In genomic region chr12:56158926-56159461, GRCh38 we compare ENCODE assay signal across 8 cellular contexts. TPM values are rescaled to one million over a fixed set of nuclear protein-coding genes. Genes with fewer than 3 reads are reported as not detected.
DNase-seq lines count a peak whose midpoint lies in the region; ATAC-seq and TF ChIP-seq lines count a peak whose summit lies in the region.

No MANE protein-coding gene starts in this region.

- peak overlapping the region; percentile 97 for H3K4me2 ChIP-seq in SK-N-SH

- H3K79me2 ChIP-seq in SK-N-SH (ENCODE audit: insufficient read depth) = peaks cover 59% of the 10 kb centered on the region

- TF ChIP-seq CTCF in SK-N-SH (IDR thresholded peaks at IDR 0.05) (no peak), liver (IDR thresholded peaks at IDR 0.05; ENCODE audit: low read depth, low read length, missing input control) (no peak), stomach (IDR thresholded peaks at IDR 0.05) (no peak)

- TF ChIP-seq RAD21 in SK-N-SH (IDR thresholded peaks at IDR 0.05; ENCODE audit: low read length) (no peak), liver (IDR thresholded peaks at IDR 0.05) (peak in 1 of 2 donors; percentile 4)

- no peak for TF ChIP-seq POLR2A in stomach (IDR thresholded peaks at IDR 0.05)

- peak overlapping the region; percentile 94 for H3K27ac ChIP-seq in HUES48 (ENCODE audit: low read depth, low read length)
- H3K27ac ChIP-seq in SK-N-SH (ENCODE audit: low read depth in 2 of 2, low read length in 1 of 2) = peak overlapping the region; percentile 82 to 89
- H3K27ac ChIP-seq in liver (ENCODE audit: low read depth in 1 of 2, low read length in 2 of 2) = peak overlapping the region; percentile 90 to 98
- H3K27ac ChIP-seq in stomach = peak overlapping the region; percentile 95 to 99 (median 97)

- 6% methylated on average over 6 of the region's 6 CpGs for WGBS in SK-N-SH (ENCODE audit: low lambda C conversion rate)
- 3% methylated on average over 6 of the region's 6 CpGs for WGBS in liver
- 0 to 1% (median 0%) methylated on average over 6 of the region's 6 CpGs for WGBS in stomach, 5 donors

- DNase-seq in DMS53 (lab: John Stamatoyannopoulos, UW) = peak; percentile 70
- DNase-seq in SK-N-SH = peak; percentile 56
- peak; percentile 78 for DNase-seq in ecto neural progenitor cell (ENCODE audit: low spot score)
- peak; percentile 82 for DNase-seq in stomach
- no peak for DNase-seq in activated gamma-delta T cell treated with Interleukin-2 at 50 U/mL for 16 hours

- peaks cover 55% of the 10 kb centered on the region for H3F3A ChIP-seq in SK-N-SH (replicated peaks; ENCODE audit: insufficient read depth)

- intact Hi-C loops in stomach (cut with DNase I; ENCODE audit: low total_unique reads) = no loop called here

- H4K20me1 ChIP-seq in SK-N-SH (ENCODE audit: insufficient read depth) = peaks cover 42% of the 10 kb centered on the region

- H3K4me1 ChIP-seq in HUES48 (ENCODE audit: control insufficient read depth, insufficient read depth, low read length) = peaks cover 36% of the 10 kb centered on the region
- peaks cover 23 to 32% of the 10 kb centered on the region in 2 experiments; a peak in 3 of 4 replicates for H3K4me1 ChIP-seq in SK-N-SH (ENCODE audit: control insufficient read depth in 1 of 2, insufficient read depth in 2 of 2, low read depth in 1 of 2, low read length in 1 of 2)
- H3K4me1 ChIP-seq in liver (ENCODE audit: control insufficient read depth in 4 of 4, insufficient read depth in 4 of 4, low read length in 3 of 4) = peaks cover 3 to 46% (median 39%) of the 10 kb centered on the region in 4 donors
- H3K4me1 ChIP-seq in stomach = peaks cover 31 to 63% (median 50%) of the 10 kb centered on the region in 4 donors

- H3K27me3 ChIP-seq in HUES48 (ENCODE audit: control insufficient read depth, insufficient read depth, low read length) (no peaks in the 10 kb centered on the region), SK-N-SH (ENCODE audit: insufficient read depth) (no peaks in the 10 kb centered on the region), liver (ENCODE audit: control insufficient read depth in 4 of 4, insufficient read depth in 4 of 4, low read length in 3 of 4) (no peaks in the 10 kb centered on the region), stomach (no peaks in the 10 kb centered on the region)

- CTCF ChIA-PET in SK-N-SH (lab: Yijun Ruan, JAX) = interaction anchor here (0.6 to 3.6 kb wide), 5 partner anchors 10 to 64 kb away, joined by 3 to 14 read pairs (median 11); partner anchors contain the start of genes ESYT1, SMARCC2 and ZC3H10

- H2AFZ ChIP-seq in SK-N-SH (ENCODE audit: low read depth) = no peak overlapping the region

- H3K9ac ChIP-seq in HUES48 (ENCODE audit: low read depth, low read length) (peak overlapping the region; percentile 95), SK-N-SH (peak overlapping the region; percentile 94), liver (ENCODE audit: low read depth in 1 of 2, low read length in 2 of 2) (peak overlapping the region; percentile 90 to 100)

- H3K9me3 ChIP-seq in HUES48 (ENCODE audit: control insufficient read depth, insufficient read depth, low read length) (no peaks in the 10 kb centered on the region), SK-N-SH (no peaks in the 10 kb centered on the region), liver (ENCODE audit: control insufficient read depth in 4 of 4, low read length in 3 of 4) (no peaks in the 10 kb centered on the region), stomach (no peaks in the 10 kb centered on the region)

- H3K9me2 ChIP-seq in SK-N-SH = no peaks in the 10 kb centered on the region

- POLR2A ChIA-PET in SK-N-SH (lab: Yijun Ruan, JAX) = interaction anchor here (1.0 to 2.5 kb wide), 8 partner anchors 9 to 41 kb away, joined by 3 to 19 read pairs (median 5); partner anchors contain the start of genes ESYT1, SMARCC2 and ZC3H10

- peak overlapping the region; percentile 89 for H3K4me3 ChIP-seq in HUES48 (ENCODE audit: low read depth, low read length)
- peak overlapping the region; percentile 82 to 87 for H3K4me3 ChIP-seq in SK-N-SH (ENCODE audit: low read depth in 2 of 2, low read length in 1 of 2)
- peak overlapping the region; percentile 73 to 93 (median 92) for H3K4me3 ChIP-seq in liver (ENCODE audit: low read depth in 1 of 3, low read length in 3 of 3)
- H3K4me3 ChIP-seq in stomach = peak overlapping the region; percentile 71 to 85 (median 74)

- no peak for ATAC-seq in HG02885 (IDR thresholded peaks at IDR 0.05; ENCODE audit: poor library complexity, unreplicated experiment)

- peaks cover 68% of the 10 kb centered on the region for H3K36me3 ChIP-seq in HUES48 (ENCODE audit: control insufficient read depth, insufficient read depth, low read length)
- peaks cover 52 to 54% of the 10 kb centered on the region in 2 experiments for H3K36me3 ChIP-seq in SK-N-SH (replicated peaks in 1 of 2; ENCODE audit: control insufficient read depth in 1 of 2, insufficient read depth in 2 of 2, low read length in 1 of 2)
- peaks cover 18 to 37% (median 36%) of the 10 kb centered on the region in 4 donors for H3K36me3 ChIP-seq in liver (ENCODE audit: control insufficient read depth in 4 of 4, insufficient read depth in 3 of 4, low read depth in 1 of 4, low read length in 3 of 4)
- peaks cover 46 to 48% (median 46%) of the 10 kb centered on the region in 4 donors for H3K36me3 ChIP-seq in stomach

- TF ChIP-seq EP300 in SK-N-SH (IDR thresholded peaks at IDR 0.05; ENCODE audit: borderline replicate concordance in 1 of 2, low read depth in 1 of 2, low read length in 1 of 2) = no peak
- no peak for TF ChIP-seq EP300 in stomach (IDR thresholded peaks at IDR 0.05)

TF ChIP-seq in SK-N-SH, 30 proteins besides CTCF, POLR2A, EP300 and RAD21 (continues in another document):
- no peak for TF ChIP-seq GABPA (IDR thresholded peaks at IDR 0.05; ENCODE audit: low read depth)

TF ChIP-seq in liver, 16 proteins besides CTCF, POLR2A, EP300 and RAD21:
- TF ChIP-seq EGR1 (IDR thresholded peaks at IDR 0.05; ENCODE audit: low read depth in 2 of 2) (no peak), GABPA (IDR thresholded peaks at IDR 0.05 in 1 of 2, conservative IDR thresholded peaks at IDR 0.05 in 1 of 2) (no peak), NR2F2 (IDR thresholded peaks at IDR 0.05) (peak; percentile 43), HNF4G (IDR thresholded peaks at IDR 0.05) (no peak), JUND (IDR thresholded peaks at IDR 0.05) (no peak), FOXA2 (IDR thresholded peaks at IDR 0.05) (no peak), TAF1 (conservative IDR thresholded peaks at IDR 0.05) (peak; percentile 69), SP1 (IDR thresholded peaks at IDR 0.05) (no peak), YY1 (IDR thresholded peaks at IDR 0.05) (no peak), RXRA (IDR thresholded peaks at IDR 0.05) (no peak)
- TF ChIP-seq, protein P1, sequence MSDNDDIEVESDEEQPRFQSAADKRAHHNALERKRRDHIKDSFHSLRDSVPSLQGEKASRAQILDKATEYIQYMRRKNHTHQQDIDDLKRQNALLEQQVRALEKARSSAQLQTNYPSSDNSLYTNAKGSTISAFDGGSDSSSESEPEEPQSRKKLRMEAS (IDR thresholded peaks at IDR 0.05) = no peak

RNA-seq across cellular contexts. Expression of gene MYL6, which starts 0.8 kb away (rescaled TPM):
- 4,697 and 4,711 TPM in 2 replicates for polyA plus RNA-seq in SK-N-SH (2012; rRNA removed)
- 5,071 and 5,786 TPM in 2 replicates for polyA plus RNA-seq in SK-N-SH (2012; cell fraction: cytosol; rRNA removed)
- polyA plus RNA-seq in SK-N-SH (2012; cell fraction: nucleus; rRNA removed) = 2,747 and 3,220 TPM in 2 replicates
- 100 to 1,000 TPM; 298 to 482 TPM for total RNA-seq in liver
- 100 to 1,000 TPM; 766 to 975 TPM for polyA plus RNA-seq in liver
- total RNA-seq in stomach = 1,000 to 10,000 TPM; 1,132 to 3,648 (median 2,772) TPM
- polyA plus RNA-seq in stomach = 1,000 to 10,000 TPM; 3,181 to 4,672 (median 3,569) TPM

RNA-seq across cellular contexts. Expression of gene MYL6B, which starts 6.6 kb away (rescaled TPM):
- polyA plus RNA-seq in SK-N-SH (2012; rRNA removed) (203 and 234 TPM in 2 replicates), liver (10 to 100 TPM; 11.2 to 13.9 TPM), stomach (10 to 100 TPM; 53.4 to 98.1 (median 60.2) TPM)
- 217 and 220 TPM in 2 replicates for polyA plus RNA-seq in SK-N-SH (2012; cell fraction: cytosol; rRNA removed)
- polyA plus RNA-seq in SK-N-SH (2012; cell fraction: nucleus; rRNA removed) = 99.3 and 133 TPM in 2 replicates
- total RNA-seq in liver (10 to 100 TPM in 1 of 2 donors, 1 to 10 TPM in 1; 3.7 to 14.2 TPM), stomach (10 to 100 TPM in 3 of 5 donors, 1 to 10 TPM in 1, not detected in 1; 4.9 to 24.3 (median 20.6) TPM)

RNA-seq across cellular contexts. Expression of gene SMARCC2, which starts 30.3 kb away (rescaled TPM):
- polyA plus RNA-seq in SK-N-SH (2012; rRNA removed) = 64.3 and 73.0 TPM in 2 replicates
- 41.9 and 47.1 TPM in 2 replicates for polyA plus RNA-seq in SK-N-SH (2012; cell fraction: cytosol; rRNA removed)
- polyA plus RNA-seq in SK-N-SH (2012; cell fraction: nucleus; rRNA removed) = 145 and 203 TPM in 2 replicates
- total RNA-seq in liver = 10 to 100 TPM; 20.5 to 24.6 TPM
- 10 to 100 TPM; 12.8 to 24.8 TPM for polyA plus RNA-seq in liver
- 100 to 1,000 TPM in 2 of 5 donors, 10 to 100 TPM in 3; 58.0 to 131 (median 72.1) TPM for total RNA-seq in stomach
- 10 to 100 TPM; 12.5 to 25.7 (median 20.1) TPM for polyA plus RNA-seq in stomach

RNA-seq across cellular contexts. Expression of gene ESYT1, which starts 30.9 kb away (rescaled TPM):
- polyA plus RNA-seq in SK-N-SH (2012; rRNA removed) (132 and 143 TPM in 2 replicates), liver (10 to 100 TPM; 41.0 to 58.1 TPM), stomach (10 to 100 TPM in 2 of 3 donors, 1 to 10 TPM in 1; 8.6 to 32.8 (median 13.8) TPM)
- 76.6 and 100 TPM in 2 replicates for polyA plus RNA-seq in SK-N-SH (2012; cell fraction: cytosol; rRNA removed)
- polyA plus RNA-seq in SK-N-SH (2012; cell fraction: nucleus; rRNA removed) = 203 and 237 TPM in 2 replicates
- total RNA-seq in liver (10 to 100 TPM; 59.5 to 93.5 TPM), stomach (100 to 1,000 TPM in 1 of 5 donors, 10 to 100 TPM in 4; 23.3 to 142 (median 63.7) TPM)

RNA-seq across cellular contexts. Expression of gene ZC3H10, which starts 40.9 kb away (rescaled TPM):
- polyA plus RNA-seq in SK-N-SH (2012; rRNA removed) (1.9 and 2.0 TPM in 2 replicates), liver (1 to 10 TPM; 1.3 to 1.8 TPM), stomach (1 to 10 TPM; 1.5 to 2.2 (median 1.8) TPM)
- 1.1 and 1.3 TPM in 2 replicates for polyA plus RNA-seq in SK-N-SH (2012; cell fraction: cytosol; rRNA removed)
- polyA plus RNA-seq in SK-N-SH (2012; cell fraction: nucleus; rRNA removed) = 4.3 and 4.4 TPM in 2 replicates
- total RNA-seq in liver (1 to 10 TPM; 2.0 to 5.2 TPM), stomach (1 to 10 TPM in 3 of 5 donors, under 1 TPM in 2; under 0.01 to 5.8 (median 3.1) TPM)
